8 cellular contexts compared by ENCODE assay signal in the genomic region with DNA sequence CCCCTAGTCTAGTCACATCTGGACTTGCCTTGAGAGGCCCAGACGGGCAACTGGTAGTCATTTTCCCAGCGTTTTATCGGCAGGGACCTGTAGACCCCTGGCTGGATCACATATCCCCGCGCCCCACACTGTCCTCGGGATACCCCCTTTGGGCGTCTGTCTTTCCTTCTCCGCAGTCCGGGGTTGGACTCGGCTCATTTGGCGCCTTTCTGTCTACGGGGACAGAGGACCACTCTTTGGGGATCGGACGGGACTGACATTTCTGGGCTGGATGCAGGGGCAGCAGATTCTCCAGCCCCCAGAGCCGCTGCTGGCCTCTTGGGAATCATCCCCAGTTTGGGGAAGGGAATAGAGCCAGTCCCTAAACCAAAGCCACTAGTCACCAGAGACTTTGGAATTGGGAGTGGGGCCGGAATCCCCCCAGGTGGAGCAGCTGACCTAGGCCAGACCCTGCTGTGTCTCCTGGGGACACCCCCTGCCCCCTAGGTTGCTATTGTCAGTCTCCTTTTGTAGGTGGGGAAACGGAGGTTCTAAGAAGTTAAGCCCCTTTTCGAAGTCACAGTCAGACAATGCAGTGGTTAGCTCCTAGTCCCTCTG. TPM values are rescaled to one million over a fixed set of nuclear protein-coding genes. Genes with fewer than 3 reads are reported as not detected.
A peak's percentile ranks its signal among the peaks of the same experiment; 100 is the strongest.
DNase-seq lines count a peak whose midpoint lies in the region; ATAC-seq and TF ChIP-seq lines count a peak whose summit lies in the region.

No MANE protein-coding gene starts in this region.

- peak overlapping the region in 1 of 2 experiments; percentile 92; a peak in 2 of 4 replicates for H3K27ac ChIP-seq in SK-N-SH (ENCODE audit: low read depth in 2 of 2, low read length in 1 of 2)

- TF ChIP-seq CTCF in SK-N-SH (IDR thresholded peaks at IDR 0.05) (no peak), foreskin fibroblast (IDR thresholded peaks at IDR 0.05; ENCODE audit: low read depth, low read length) (no peak)

- no peaks in the 10 kb centered on the region for H4K20me1 ChIP-seq in SK-N-SH (ENCODE audit: insufficient read depth)

- no peak for DNase-seq in H7
- peak; percentile 46 for DNase-seq in SK-N-SH
- DNase-seq in foreskin fibroblast: no peak
- DNase-seq in sciatic nerve (ENCODE audit: low spot score): no peak
- DNase-seq in NOMO-1 treated with dmso at 0.1 percent for 144 hours (lab: John Stamatoyannopoulos, UW; ENCODE audit: unreplicated experiment): no peak
- no peak for DNase-seq in SIG-M5 treated with dmso at 0.1 percent for 504 hours (lab: John Stamatoyannopoulos, UW; ENCODE audit: unreplicated experiment)

- H3K79me2 ChIP-seq in SK-N-SH (ENCODE audit: insufficient read depth): peaks cover 52% of the 10 kb centered on the region

- no peak for TF ChIP-seq EP300 in SK-N-SH (IDR thresholded peaks at IDR 0.05; ENCODE audit: borderline replicate concordance in 1 of 2, low read depth in 1 of 2, low read length in 1 of 2)

- H3K4me3 ChIP-seq in H7 (ENCODE audit: insufficient read depth, low read depth, low read length) (peak overlapping the region; percentile 68), SK-N-SH (ENCODE audit: low read depth in 2 of 2, low read length in 1 of 2) (peak overlapping the region; percentile 67 to 85), foreskin fibroblast (ENCODE audit: low read depth in 1 of 2, low read length in 2 of 2) (peak overlapping the region; percentile 73 to 82)

- H3K9me3 ChIP-seq in SK-N-SH: no peaks in the 10 kb centered on the region

- no peak for TF ChIP-seq RAD21 in SK-N-SH (IDR thresholded peaks at IDR 0.05; ENCODE audit: low read length)

- peak overlapping the region; percentile 98 for H3K4me2 ChIP-seq in SK-N-SH

- H3K27me3 ChIP-seq in H7 (ENCODE audit: control insufficient read depth, insufficient read depth, low read length): peaks cover 11% of the 10 kb centered on the region
- H3K27me3 ChIP-seq in SK-N-SH (ENCODE audit: insufficient read depth): no peaks in the 10 kb centered on the region

- WGBS in SK-N-SH (ENCODE audit: low lambda C conversion rate): 21% methylated on average over 8 of the region's 18 CpGs

- ATAC-seq in sciatic nerve: peak; percentile 6
- no peak for ATAC-seq in GM19397 (IDR thresholded peaks at IDR 0.05; ENCODE audit: unreplicated experiment)
- no peak for ATAC-seq in GM19467 (IDR thresholded peaks at IDR 0.05; ENCODE audit: unreplicated experiment)

- no peaks in the 10 kb centered on the region for H3K36me3 ChIP-seq in H7 (replicated peaks; ENCODE audit: control insufficient read depth, insufficient read depth, low read length)
- no peaks in the 10 kb centered on the region for H3K36me3 ChIP-seq in SK-N-SH (replicated peaks in 1 of 2; ENCODE audit: control insufficient read depth in 1 of 2, insufficient read depth in 2 of 2, low read length in 1 of 2)

- peak overlapping the region; percentile 76 for H3K9ac ChIP-seq in SK-N-SH

- peaks cover 10% of the 10 kb centered on the region for H3F3A ChIP-seq in SK-N-SH (replicated peaks; ENCODE audit: insufficient read depth)

- H2AFZ ChIP-seq in SK-N-SH (ENCODE audit: low read depth): peak overlapping the region; percentile 86

- POLR2A ChIA-PET in SK-N-SH (lab: Yijun Ruan, JAX): interaction anchor here (0.5 to 1.9 kb wide), 2 partner anchors 10 to 267 kb away, joined by 3 to 15 read pairs; no protein-coding TSS in a partner anchor

- H3K4me1 ChIP-seq in SK-N-SH (ENCODE audit: control insufficient read depth in 1 of 2, insufficient read depth in 2 of 2, low read depth in 1 of 2, low read length in 1 of 2): peaks cover 6 to 12% of the 10 kb centered on the region in 2 experiments; a peak in 2 of 4 replicates

- CTCF ChIA-PET in SK-N-SH (lab: Yijun Ruan, JAX): interaction anchor here (0.9 to 8.4 kb wide), 5 partner anchors 16 to 274 kb away, joined by 3 to 59 read pairs (median 6); no protein-coding TSS in a partner anchor

- no peaks in the 10 kb centered on the region for H3K9me2 ChIP-seq in SK-N-SH

- intact Hi-C loops in sciatic nerve (cut with DNase I): no loop called here

TF ChIP-seq in SK-N-SH, 30 proteins besides CTCF, POLR2A, EP300 and RAD21:
- TF ChIP-seq GATA2 (CRISPR knock-in tag; IDR thresholded peaks at IDR 0.05): no peak
- TF ChIP-seq RCOR1 (IDR thresholded peaks at IDR 0.05; ENCODE audit: low read length): no peak
- TF ChIP-seq MEF2A (IDR thresholded peaks at IDR 0.05; ENCODE audit: borderline replicate concordance, low read depth): no peak
- no peak for TF ChIP-seq TCF12 (IDR thresholded peaks at IDR 0.05)
- no peak for TF ChIP-seq FOXJ3 (CRISPR knock-in tag; IDR thresholded peaks at IDR 0.05)
- no peak for TF ChIP-seq EZH2phosphoT487 (IDR thresholded peaks at IDR 0.05; ENCODE audit: borderline replicate concordance, low read depth)
- TF ChIP-seq, protein P1, sequence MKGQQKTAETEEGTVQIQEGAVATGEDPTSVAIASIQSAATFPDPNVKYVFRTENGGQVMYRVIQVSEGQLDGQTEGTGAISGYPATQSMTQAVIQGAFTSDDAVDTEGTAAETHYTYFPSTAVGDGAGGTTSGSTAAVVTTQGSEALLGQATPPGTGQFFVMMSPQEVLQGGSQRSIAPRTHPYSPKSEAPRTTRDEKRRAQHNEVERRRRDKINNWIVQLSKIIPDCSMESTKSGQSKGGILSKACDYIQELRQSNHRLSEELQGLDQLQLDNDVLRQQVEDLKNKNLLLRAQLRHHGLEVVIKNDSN (IDR thresholded peaks at IDR 0.05; ENCODE audit: borderline replicate concordance, low read depth): no peak
- TF ChIP-seq, protein P2, sequence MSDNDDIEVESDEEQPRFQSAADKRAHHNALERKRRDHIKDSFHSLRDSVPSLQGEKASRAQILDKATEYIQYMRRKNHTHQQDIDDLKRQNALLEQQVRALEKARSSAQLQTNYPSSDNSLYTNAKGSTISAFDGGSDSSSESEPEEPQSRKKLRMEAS (IDR thresholded peaks at IDR 0.05; ENCODE audit: low read depth): no peak
- TF ChIP-seq, protein P3, sequence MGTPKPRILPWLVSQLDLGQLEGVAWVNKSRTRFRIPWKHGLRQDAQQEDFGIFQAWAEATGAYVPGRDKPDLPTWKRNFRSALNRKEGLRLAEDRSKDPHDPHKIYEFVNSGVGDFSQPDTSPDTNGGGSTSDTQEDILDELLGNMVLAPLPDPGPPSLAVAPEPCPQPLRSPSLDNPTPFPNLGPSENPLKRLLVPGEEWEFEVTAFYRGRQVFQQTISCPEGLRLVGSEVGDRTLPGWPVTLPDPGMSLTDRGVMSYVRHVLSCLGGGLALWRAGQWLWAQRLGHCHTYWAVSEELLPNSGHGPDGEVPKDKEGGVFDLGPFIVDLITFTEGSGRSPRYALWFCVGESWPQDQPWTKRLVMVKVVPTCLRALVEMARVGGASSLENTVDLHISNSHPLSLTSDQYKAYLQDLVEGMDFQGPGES (IDR thresholded peaks at IDR 0.05; ENCODE audit: low read depth, low read length): no peak
- no peak for TF ChIP-seq FOXM1 (IDR thresholded peaks at IDR 0.05; ENCODE audit: low read depth)
- no peak for TF ChIP-seq POLR2AphosphoS5 (IDR thresholded peaks at IDR 0.05; ENCODE audit: low read depth, low read length)
- TF ChIP-seq, protein P4, sequence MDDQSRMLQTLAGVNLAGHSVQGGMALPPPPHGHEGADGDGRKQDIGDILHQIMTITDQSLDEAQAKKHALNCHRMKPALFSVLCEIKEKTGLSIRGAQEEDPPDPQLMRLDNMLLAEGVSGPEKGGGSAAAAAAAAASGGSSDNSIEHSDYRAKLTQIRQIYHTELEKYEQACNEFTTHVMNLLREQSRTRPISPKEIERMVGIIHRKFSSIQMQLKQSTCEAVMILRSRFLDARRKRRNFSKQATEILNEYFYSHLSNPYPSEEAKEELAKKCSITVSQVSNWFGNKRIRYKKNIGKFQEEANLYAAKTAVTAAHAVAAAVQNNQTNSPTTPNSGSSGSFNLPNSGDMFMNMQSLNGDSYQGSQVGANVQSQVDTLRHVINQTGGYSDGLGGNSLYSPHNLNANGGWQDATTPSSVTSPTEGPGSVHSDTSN (IDR thresholded peaks at IDR 0.05): no peak
- no peak for TF ChIP-seq FOSL2 (IDR thresholded peaks at IDR 0.05; ENCODE audit: borderline replicate concordance, low read depth)
- TF ChIP-seq MXI1 (IDR thresholded peaks at IDR 0.05; ENCODE audit: low read depth, low read length): no peak
- no peak for TF ChIP-seq SIN3A (IDR thresholded peaks at IDR 0.05; ENCODE audit: borderline replicate concordance, low read depth, low read length)
- no peak for TF ChIP-seq CHD2 (IDR thresholded peaks at IDR 0.05; ENCODE audit: low read length, partially characterized antibody)
- no peak for TF ChIP-seq TEAD4 (IDR thresholded peaks at IDR 0.05; ENCODE audit: borderline replicate concordance, insufficient read depth)
- TF ChIP-seq, protein P5, sequence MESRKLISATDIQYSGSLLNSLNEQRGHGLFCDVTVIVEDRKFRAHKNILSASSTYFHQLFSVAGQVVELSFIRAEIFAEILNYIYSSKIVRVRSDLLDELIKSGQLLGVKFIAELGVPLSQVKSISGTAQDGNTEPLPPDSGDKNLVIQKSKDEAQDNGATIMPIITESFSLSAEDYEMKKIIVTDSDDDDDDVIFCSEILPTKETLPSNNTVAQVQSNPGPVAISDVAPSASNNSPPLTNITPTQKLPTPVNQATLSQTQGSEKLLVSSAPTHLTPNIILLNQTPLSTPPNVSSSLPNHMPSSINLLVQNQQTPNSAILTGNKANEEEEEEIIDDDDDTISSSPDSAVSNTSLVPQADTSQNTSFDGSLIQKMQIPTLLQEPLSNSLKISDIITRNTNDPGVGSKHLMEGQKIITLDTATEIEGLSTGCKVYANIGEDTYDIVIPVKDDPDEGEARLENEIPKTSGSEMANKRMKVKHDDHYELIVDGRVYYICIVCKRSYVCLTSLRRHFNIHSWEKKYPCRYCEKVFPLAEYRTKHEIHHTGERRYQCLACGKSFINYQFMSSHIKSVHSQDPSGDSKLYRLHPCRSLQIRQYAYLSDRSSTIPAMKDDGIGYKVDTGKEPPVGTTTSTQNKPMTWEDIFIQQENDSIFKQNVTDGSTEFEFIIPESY (IDR thresholded peaks at IDR 0.05; ENCODE audit: borderline replicate concordance, low read depth): no peak
- no peak for TF ChIP-seq SMC3 (IDR thresholded peaks at IDR 0.05; ENCODE audit: low read depth, low read length)
- TF ChIP-seq TAF1 (IDR thresholded peaks at IDR 0.05; ENCODE audit: borderline replicate concordance, low read depth, low read length): no peak

RNA-seq across cellular contexts. Expression of a gene that starts 0.7 kb away (rescaled TPM):
- total RNA-seq in H7 (2014; rRNA removed; shearing (Covaris generic)): 5.5 and 9.9 TPM in 2 replicates
- 2.5 and 3.8 TPM in 2 replicates for polyA plus RNA-seq in SK-N-SH (2012; rRNA removed)
- 1.9 and 2.3 TPM in 2 replicates for polyA plus RNA-seq in SK-N-SH (2012; cell fraction: cytosol; rRNA removed)
- 4.3 and 7.1 TPM in 2 replicates for polyA plus RNA-seq in SK-N-SH (2012; cell fraction: nucleus; rRNA removed)
- total RNA-seq in sciatic nerve: 4.2 TPM
